In genomic region chr19:56141416-56141992, GRCh38 we compare ENCODE assay signal across 8 cellular contexts. TPM values are rescaled to one million over a fixed set of nuclear protein-coding genes. Genes with fewer than 3 reads are reported as not detected.
DNase-seq lines count a peak whose midpoint lies in the region; ATAC-seq, FAIRE-seq and TF ChIP-seq lines count a peak whose summit lies in the region.

No MANE protein-coding gene starts in this region.

- no peaks in the 10 kb centered on the region for H3K36me3 ChIP-seq in kidney (ENCODE audit: control insufficient read depth in 1 of 2, insufficient read depth in 2 of 2, low read length in 2 of 2)
- H3K36me3 ChIP-seq in stomach: peaks cover 0 to 11% (median 5%) of the 10 kb centered on the region in 4 donors

- 1 to 4% (median 2%) methylated on average over 18 to 26 of the region's 26 CpGs for WGBS in stomach, 5 donors

- intact Hi-C loops in kidney (cut with DNase I) (no loop called here), stomach (cut with DNase I; ENCODE audit: low total_unique reads) (no loop called here)

- H3K27ac Mint-ChIP-seq in activated naive CD8-positive, alpha-beta T cell treated with anti-CD3 and anti-CD28 coated beads, Interleukin-2, amount 10 ng/mL, durations not matched to agents 7 days and 5 days: peak overlapping the region; percentile 88

- H3K27me3 ChIP-seq in stomach: no peaks in the 10 kb centered on the region

- H3K4me3 Mint-ChIP-seq in activated naive CD8-positive, alpha-beta T cell treated with anti-CD3 and anti-CD28 coated beads, Interleukin-2, amount 10 ng/mL, durations not matched to agents 7 days and 5 days: peak overlapping the region; percentile 88

- DNase-seq in CD1c-positive myeloid dendritic cell (ENCODE audit: extremely low spot score): peak; percentile 10
- no peak for DNase-seq in LNCaP clone FGC (ENCODE audit: low read depth)
- peak; percentile 49 for DNase-seq in activated naive CD8-positive, alpha-beta T cell treated with anti-CD3 and anti-CD28 coated beads, Interleukin-2, amount 10 ng/mL, durations not matched to agents 7 days and 5 days
- no peak for DNase-seq in kidney
- DNase-seq in stomach: no peak
- DNase-seq in SIG-M5 treated with dmso at 0.1 percent for 504 hours (lab: John Stamatoyannopoulos, UW; ENCODE audit: unreplicated experiment): no peak
- no peak for DNase-seq in NCI-H2081 (lab: John Stamatoyannopoulos, UW)

- H3K36me3 Mint-ChIP-seq in activated naive CD8-positive, alpha-beta T cell treated with anti-CD3 and anti-CD28 coated beads, Interleukin-2, amount 10 ng/mL, durations not matched to agents 7 days and 5 days: peaks cover 1% of the 10 kb centered on the region

- no peaks in the 10 kb centered on the region for H3K9me3 Mint-ChIP-seq in activated naive CD8-positive, alpha-beta T cell treated with anti-CD3 and anti-CD28 coated beads, Interleukin-2, amount 10 ng/mL, durations not matched to agents 7 days and 5 days

- no peak for TF ChIP-seq EP300 in stomach (IDR thresholded peaks at IDR 0.05)

- H3K4me1 Mint-ChIP-seq in activated naive CD8-positive, alpha-beta T cell treated with anti-CD3 and anti-CD28 coated beads, Interleukin-2, amount 10 ng/mL, durations not matched to agents 7 days and 5 days: peaks cover 29% of the 10 kb centered on the region

- no peak for TF ChIP-seq POLR2A in stomach (IDR thresholded peaks at IDR 0.05)

- H3K9me3 ChIP-seq in kidney (ENCODE audit: control insufficient read depth in 1 of 2, low read length in 2 of 2): no peaks in the 10 kb centered on the region
- H3K9me3 ChIP-seq in stomach: no peaks in the 10 kb centered on the region

- H3K4me3 ChIP-seq in LNCaP clone FGC (ENCODE audit: low read depth, low read length) (peak overlapping the region; percentile 60), kidney (ENCODE audit: low read length in 2 of 2) (peak overlapping the region; percentile 83 to 88), stomach (peak overlapping the region; percentile 54 to 65 (median 60))

- ATAC-seq in activated naive CD8-positive, alpha-beta T cell treated with anti-CD3 and anti-CD28 coated beads, Interleukin-2, amount 10 ng/mL, durations not matched to agents 7 days and 5 days (ENCODE audit: low read depth): no peak
- ATAC-seq in HG03097 (IDR thresholded peaks at IDR 0.05; ENCODE audit: low FRiP score, unreplicated experiment): no peak

- H3K27me3 Mint-ChIP-seq in activated naive CD8-positive, alpha-beta T cell treated with anti-CD3 and anti-CD28 coated beads, Interleukin-2, amount 10 ng/mL, durations not matched to agents 7 days and 5 days: no peaks in the 10 kb centered on the region

- TF ChIP-seq CTCF in LNCaP clone FGC (IDR thresholded peaks at IDR 0.05; ENCODE audit: control insufficient read depth, extremely low read depth, insufficient read depth) (no peak), kidney (IDR thresholded peaks at IDR 0.05; ENCODE audit: borderline replicate concordance, extremely low read depth, insufficient read depth) (no peak), stomach (IDR thresholded peaks at IDR 0.05) (no peak)

- peaks cover 9 to 21% of the 10 kb centered on the region in 2 donors for H3K4me1 ChIP-seq in kidney (ENCODE audit: control insufficient read depth in 1 of 2, insufficient read depth in 1 of 2, low read depth in 1 of 2, low read length in 2 of 2)
- H3K4me1 ChIP-seq in stomach: peaks cover 50 to 87% (median 73%) of the 10 kb centered on the region in 4 donors

- H3K27ac ChIP-seq in kidney (ENCODE audit: low read depth in 2 of 2, low read length in 2 of 2): peak overlapping the region; percentile 86 to 92
- H3K27ac ChIP-seq in stomach: peak overlapping the region; percentile 87 to 97 (median 95)

- peak overlapping the region; percentile 48 to 65 for H3K9ac ChIP-seq in kidney (ENCODE audit: low read length in 2 of 2)

- FAIRE-seq in kidney (lab: Jason Lieb, UNC): no peak

- POLR2A ChIA-PET in activated naive CD8-positive, alpha-beta T cell treated with anti-CD3 and anti-CD28 coated beads, Interleukin-2, amount 10 ng/mL, durations not matched to agents 7 days and 5 days (lab: Charles Lee): interaction anchor here (1.3 to 4.2 kb wide), 3 partner anchors 19 to 61 kb away, joined by 3 to 35 read pairs (median 3); partner anchors contain the start of gene ZNF787

RNA-seq across cellular contexts. Expression of gene ZNF444, which starts 0.4 kb away (rescaled TPM):
- 10 to 100 TPM; 31.7 to 37.4 TPM for total RNA-seq in activated naive CD8-positive, alpha-beta T cell treated with anti-CD3 and anti-CD28 coated beads, Interleukin-2, amount 10 ng/mL, durations not matched to agents 7 days and 5 days
- total RNA-seq in kidney (28.4 TPM), stomach (10 to 100 TPM; 13.4 to 77.0 (median 62.9) TPM)
- polyA plus RNA-seq in kidney (ENCODE audit: insufficient read depth, low read depth, low replicate concordance) (39.6 TPM), stomach (10 to 100 TPM; 31.9 to 44.7 (median 36.5) TPM)

RNA-seq across cellular contexts. Expression of gene ZNF787, which starts 20.4 kb away (rescaled TPM):
- 10 to 100 TPM; 29.1 to 32.2 TPM for total RNA-seq in activated naive CD8-positive, alpha-beta T cell treated with anti-CD3 and anti-CD28 coated beads, Interleukin-2, amount 10 ng/mL, durations not matched to agents 7 days and 5 days
- 31.9 TPM for total RNA-seq in kidney
- 23.0 TPM for polyA plus RNA-seq in kidney (ENCODE audit: insufficient read depth, low read depth, low replicate concordance)
- total RNA-seq in stomach: 10 to 100 TPM in 4 of 5 donors, 1 to 10 TPM in 1; 2.7 to 77.3 (median 30.3) TPM
- polyA plus RNA-seq in stomach: 10 to 100 TPM; 22.4 to 29.6 (median 24.8) TPM

RNA-seq across cellular contexts. Expression of gene GALP, which starts 34.3 kb away (rescaled TPM):
- total RNA-seq in activated naive CD8-positive, alpha-beta T cell treated with anti-CD3 and anti-CD28 coated beads, Interleukin-2, amount 10 ng/mL, durations not matched to agents 7 days and 5 days: not detected
- total RNA-seq in kidney (not detected), stomach (not detected)
- polyA plus RNA-seq in kidney (ENCODE audit: insufficient read depth, low read depth, low replicate concordance) (not detected), stomach (not detected)

RNA-seq across cellular contexts. Expression of gene ZSCAN5B, which starts 56.1 kb away (rescaled TPM):
- under 1 TPM in 1 of 2 experiments, not detected in 1; 0.20 TPM for total RNA-seq in activated naive CD8-positive, alpha-beta T cell treated with anti-CD3 and anti-CD28 coated beads, Interleukin-2, amount 10 ng/mL, durations not matched to agents 7 days and 5 days
- not detected for total RNA-seq in kidney
- polyA plus RNA-seq in kidney (ENCODE audit: insufficient read depth, low read depth, low replicate concordance): not detected
- not detected for total RNA-seq in stomach
- not detected for polyA plus RNA-seq in stomach

Comparison
In these comparisons a context has a peak if more than half of its experiments do, and no peak if none do; other contexts are left out.
1. DNase-seq: peak in CD1c-positive myeloid dendritic cell (single experiment) and activated naive CD8-positive, alpha-beta T cell treated with anti-CD3 and anti-CD28 coated beads, Interleukin-2, amount 10 ng/mL, durations not matched to agents 7 days and 5 days (single experiment); none in LNCaP clone FGC (single experiment), kidney (single experiment), stomach (single experiment), SIG-M5 treated with dmso at 0.1 percent for 504 hours (single experiment) and NCI-H2081 (0 of 2).
2. Peak in every context shown above with its lines, with median percentiles within 50 percentile points of each other: H3K4me3 ChIP-seq.